11 cellular contexts compared by ENCODE assay signal in the genomic region with DNA sequence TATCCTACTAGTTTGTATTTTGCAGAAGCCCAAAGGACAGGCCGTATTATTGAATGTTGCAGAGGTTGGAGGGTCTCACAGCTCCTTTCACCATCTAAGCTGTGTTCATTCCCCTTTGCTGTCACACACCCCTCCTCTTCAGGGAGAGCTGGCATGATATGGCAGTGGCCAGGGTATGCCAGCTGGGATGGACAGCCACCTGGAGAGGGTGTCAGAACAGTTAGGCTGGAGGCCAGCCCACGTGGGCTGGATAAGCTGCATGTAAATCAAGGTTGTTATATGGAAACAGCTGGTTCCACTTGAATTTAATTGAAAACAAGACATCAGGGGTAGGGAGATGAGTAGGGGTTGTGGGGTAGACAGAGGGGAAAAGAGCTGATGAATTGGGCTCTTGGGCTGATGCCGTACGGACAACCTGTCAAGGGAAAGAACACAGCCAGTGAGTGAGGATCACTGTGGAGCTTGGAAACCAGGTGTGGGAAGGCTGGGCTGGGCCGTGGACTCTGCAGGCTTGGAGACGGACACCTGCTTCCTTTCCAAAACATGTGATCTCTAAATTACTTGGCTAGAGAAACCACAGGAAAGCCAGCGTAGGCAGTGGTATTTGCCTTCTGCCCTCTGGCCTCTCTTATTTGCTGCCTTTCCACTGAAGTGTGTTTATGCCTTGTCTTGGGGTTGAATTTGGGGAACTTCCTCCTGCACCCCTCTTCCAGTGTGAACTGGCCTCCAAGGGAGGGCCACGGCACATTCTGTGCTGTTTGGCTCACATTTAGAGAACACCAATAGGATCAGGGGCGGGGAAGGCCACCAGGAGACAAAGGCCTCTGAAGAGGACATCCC.
DNase-seq lines count a peak whose midpoint lies in the region; ATAC-seq and TF ChIP-seq lines count a peak whose summit lies in the region.
"Had no signal": no experiment of that assay in that cellular context is flagged by ENCODE, and none has a peak within 500 bp of the region (broad histone marks: within the 10 kb centered on the region; RNA-seq: fewer than 3 reads in every experiment).

No MANE protein-coding gene starts in this region.

- H3K27ac ChIP-seq in VCaP: peak overlapping the region; percentile 62
- H3K27ac ChIP-seq in psoas muscle: no peak overlapping the region
- H3K27ac ChIP-seq: 22Rv1, gastroesophageal sphincter, GM23248 had no signal

- no peak overlapping the region for H3K4me3 ChIP-seq in psoas muscle
- H3K4me3 ChIP-seq: gastroesophageal sphincter, GM23248 had no signal

- 52 to 56% (median 55%) methylated on average over 9 of the region's 9 CpGs for WGBS in psoas muscle, 3 donors

- peak; percentile 65 to 91 (median 70) for DNase-seq in NCI-H1417 (lab: John Stamatoyannopoulos, UW)
- no peak for DNase-seq in NCI-H1417 treated with DMSO at 0.1 percent for 48 hours (lab: John Stamatoyannopoulos, UW)
- DNase-seq in HT-29 (ENCODE audit: low spot score): peak; percentile 16
- DNase-seq in psoas muscle: no peak
- DNase-seq in effector memory CD8-positive, alpha-beta T cell: no peak
- no peak for DNase-seq in activated CD4-positive, alpha-beta T cell treated with anti-CD3 and anti-CD28 coated beads for 4 hours
- DNase-seq: GM23248 had no signal

- H3K4me1 ChIP-seq in psoas muscle: peaks cover 6% of the 10 kb centered on the region

- no peaks in the 10 kb centered on the region for H3K9me3 Mint-ChIP-seq in effector memory CD8-positive, alpha-beta T cell

- intact Hi-C loops in psoas muscle (cut with DNase I): no loop called here

- TF ChIP-seq CTCF in VCaP (conservative IDR thresholded peaks at IDR 0.05) (no peak), psoas muscle (IDR thresholded peaks at IDR 0.05) (no peak)

- H3K4me1 Mint-ChIP-seq in effector memory CD8-positive, alpha-beta T cell (ENCODE audit: low read depth in 2 of 2): peaks cover 6 to 10% of the 10 kb centered on the region in 2 donors

- no peaks in the 10 kb centered on the region for H3K27me3 Mint-ChIP-seq in effector memory CD8-positive, alpha-beta T cell

- ATAC-seq in psoas muscle (peak in 3 of 4 donors; percentile 26 to 39 (median 29)), HG03460 (IDR thresholded peaks at IDR 0.05; ENCODE audit: unreplicated experiment) (no peak)
- no peak for ATAC-seq in effector memory CD8-positive, alpha-beta T cell (replicated peaks)
- ATAC-seq: gastroesophageal sphincter had no signal

- H3K4me3 Mint-ChIP-seq in effector memory CD8-positive, alpha-beta T cell: no peak overlapping the region

- no peaks in the 10 kb centered on the region for H3K36me3 Mint-ChIP-seq in effector memory CD8-positive, alpha-beta T cell (ENCODE audit: insufficient read depth)

- no peaks in the 10 kb centered on the region for H3K27me3 ChIP-seq in psoas muscle (ENCODE audit: insufficient read depth in 3 of 3, low read length in 2 of 3)
- H3K27me3 ChIP-seq: gastroesophageal sphincter had no signal

- H3K9me3 ChIP-seq in psoas muscle: no peaks in the 10 kb centered on the region
- H3K9me3 ChIP-seq: gastroesophageal sphincter had no signal

- no peaks in the 10 kb centered on the region for H3K36me3 ChIP-seq in psoas muscle (ENCODE audit: insufficient read depth in 1 of 2, low read depth in 1 of 2)
- H3K36me3 ChIP-seq: gastroesophageal sphincter had no signal

- no peak overlapping the region for H3K27ac Mint-ChIP-seq in effector memory CD8-positive, alpha-beta T cell

Comparison
In these comparisons a context has a peak if more than half of its experiments do, and no peak if none do; other contexts are left out.
1. DNase-seq: peak in NCI-H1417 (3 of 3) and HT-29 (single experiment); none in NCI-H1417 treated with DMSO at 0.1 percent for 48 hours (single experiment), psoas muscle (0 of 2), effector memory CD8-positive, alpha-beta T cell (0 of 3) and activated CD4-positive, alpha-beta T cell treated with anti-CD3 and anti-CD28 coated beads for 4 hours (0 of 2).
2. ATAC-seq: peak in psoas muscle (3 of 4); none in HG03460 (single experiment) and effector memory CD8-positive, alpha-beta T cell (single experiment).